Comparison of ENCODE assay signal across 8 cellular contexts in genomic region chr2:214809751-214810564, GRCh38. TPM values are rescaled to one million over a fixed set of nuclear protein-coding genes. Genes with fewer than 3 reads are reported as not detected.
DNase-seq lines count a peak whose midpoint lies in the region; ATAC-seq and TF ChIP-seq lines count a peak whose summit lies in the region.

No MANE protein-coding gene starts in this region.

- H3K27ac Mint-ChIP-seq in activated naive CD4-positive, alpha-beta T cell treated with anti-CD3 and anti-CD28 coated beads, Interleukin-2, amount 50 U/mL, for 72 hours = peak overlapping the region in 1 of 2 donors; percentile 87
- H3K27ac Mint-ChIP-seq in osteocyte (ENCODE audit: unreplicated experiment) = peak overlapping the region; percentile 94

- peak overlapping the region; percentile 97 for H2AFZ ChIP-seq in SK-N-SH (ENCODE audit: low read depth)

- H3K27me3 ChIP-seq in SK-N-SH (ENCODE audit: insufficient read depth) (no peaks in the 10 kb centered on the region), thymus (ENCODE audit: control insufficient read depth, insufficient read depth) (no peaks in the 10 kb centered on the region)

- peak overlapping the region; percentile 94 for H3K9ac ChIP-seq in SK-N-SH

- peaks cover 44% of the 10 kb centered on the region for H3K79me2 ChIP-seq in SK-N-SH (ENCODE audit: insufficient read depth)

- H3K9me3 ChIP-seq in SK-N-SH (no peaks in the 10 kb centered on the region), thymus (ENCODE audit: control insufficient read depth) (no peaks in the 10 kb centered on the region)

- intact Hi-C loops in head of caudate nucleus (cut with DNase I) = no loop called here

- POLR2A ChIA-PET in SK-N-SH (lab: Yijun Ruan, JAX) = interaction anchor here (1.1 kb wide), 1 partner anchor 502 kb away, joined by 3 read pairs; the partner anchor contains the start of gene ATIC

- H3K4me2 ChIP-seq in SK-N-SH = peak overlapping the region; percentile 79

- no peaks in the 10 kb centered on the region; the same call in 1 of the 2 replicates for H4K20me1 ChIP-seq in SK-N-SH (ENCODE audit: insufficient read depth)

- peaks cover 20 to 25% of the 10 kb centered on the region in 2 donors for H3K36me3 Mint-ChIP-seq in activated naive CD4-positive, alpha-beta T cell treated with anti-CD3 and anti-CD28 coated beads, Interleukin-2, amount 50 U/mL, for 72 hours
- H3K36me3 Mint-ChIP-seq in osteocyte (ENCODE audit: unreplicated experiment) = no peaks in the 10 kb centered on the region

- peak overlapping the region; percentile 91 for H3K4me3 Mint-ChIP-seq in osteocyte (ENCODE audit: unreplicated experiment)

- no peaks in the 10 kb centered on the region for H3K27me3 Mint-ChIP-seq in osteocyte (ENCODE audit: unreplicated experiment)

- peak; percentile 98 for DNase-seq in NB4 (ENCODE audit: low read depth)
- DNase-seq in SK-N-SH = peak; percentile 97
- peak; percentile 99 for DNase-seq in activated naive CD4-positive, alpha-beta T cell treated with anti-CD3 and anti-CD28 coated beads, Interleukin-2, amount 50 U/mL, for 72 hours (ENCODE audit: low spot score in 2 of 2)
- DNase-seq in head of caudate nucleus = peak; percentile 89 to 99 (median 96)
- peak; percentile 100 for DNase-seq in osteocyte (ENCODE audit: extremely low spot score, unreplicated experiment)

- no peaks in the 10 kb centered on the region for H3K9me3 Mint-ChIP-seq in activated naive CD4-positive, alpha-beta T cell treated with anti-CD3 and anti-CD28 coated beads, Interleukin-2, amount 50 U/mL, for 72 hours
- no peaks in the 10 kb centered on the region for H3K9me3 Mint-ChIP-seq in osteocyte (ENCODE audit: unreplicated experiment)

- TF ChIP-seq POLR2A in NB4 (IDR thresholded peaks at IDR 0.05; ENCODE audit: extremely low read depth, insufficient read length) = peak; percentile 77

- no peaks in the 10 kb centered on the region for H3K9me2 ChIP-seq in SK-N-SH

- H3K4me3 ChIP-seq in GM08714 (ENCODE audit: low read length) = peak overlapping the region; percentile 95
- H3K4me3 ChIP-seq in NB4 (ENCODE audit: low read depth, low read length) = peak overlapping the region; percentile 68
- H3K4me3 ChIP-seq in SK-N-SH (ENCODE audit: low read depth in 2 of 2, low read length in 1 of 2) = peak overlapping the region; percentile 91 to 100
- H3K4me3 ChIP-seq in thymus (ENCODE audit: low read length) = peak overlapping the region; percentile 86

- H3K36me3 ChIP-seq in SK-N-SH (replicated peaks in 1 of 2; ENCODE audit: control insufficient read depth in 1 of 2, insufficient read depth in 2 of 2, low read length in 1 of 2) = no peaks in the 10 kb centered on the region
- H3K36me3 ChIP-seq in thymus (ENCODE audit: control insufficient read depth, insufficient read depth) = no peaks in the 10 kb centered on the region

- no peak for TF ChIP-seq CTCF in NB4 (IDR thresholded peaks at IDR 0.05; ENCODE audit: low read depth, low read length)
- TF ChIP-seq CTCF in SK-N-SH (IDR thresholded peaks at IDR 0.05) = no peak
- TF ChIP-seq CTCF in osteocyte (IDR thresholded peaks at IDR 0.05) = no peak

- peaks cover 49% of the 10 kb centered on the region for H3K4me1 Mint-ChIP-seq in osteocyte (ENCODE audit: unreplicated experiment)

- WGBS in SK-N-SH (ENCODE audit: low lambda C conversion rate) = 4% methylated on average over 22 of the region's 63 CpGs
- WGBS in thymus = 1% methylated on average over 63 of the region's 63 CpGs

- 0 out of 4 replicates have a peak, but pooled peaks of 1 of the 2 experiments have one; percentile 5 for TF ChIP-seq EP300 in SK-N-SH (IDR thresholded peaks at IDR 0.05; ENCODE audit: borderline replicate concordance in 1 of 2, low read depth in 1 of 2, low read length in 1 of 2)

- CTCF ChIA-PET in SK-N-SH (lab: Yijun Ruan, JAX) = no interaction called here

- H3K27ac ChIP-seq in SK-N-SH (ENCODE audit: low read depth in 2 of 2, low read length in 1 of 2) (peak overlapping the region; percentile 86 to 95), thymus (ENCODE audit: low read depth) (peak overlapping the region; percentile 89)

- ATAC-seq in HG02571 (IDR thresholded peaks at IDR 0.05; ENCODE audit: unreplicated experiment) = peak; percentile 84
- peak; percentile 90 to 92 for ATAC-seq in activated naive CD4-positive, alpha-beta T cell treated with anti-CD3 and anti-CD28 coated beads, Interleukin-2, amount 50 U/mL, for 72 hours

- H3F3A ChIP-seq in SK-N-SH (replicated peaks; ENCODE audit: insufficient read depth) = peaks cover 11% of the 10 kb centered on the region

- H3K4me1 ChIP-seq in SK-N-SH (ENCODE audit: control insufficient read depth in 1 of 2, insufficient read depth in 2 of 2, low read depth in 1 of 2, low read length in 1 of 2) = peaks cover 10 to 11% of the 10 kb centered on the region in 2 experiments; a peak in 3 of 4 replicates
- peaks cover 6% of the 10 kb centered on the region for H3K4me1 ChIP-seq in thymus (ENCODE audit: control insufficient read depth, insufficient read depth, low read length)

- no peak for TF ChIP-seq RAD21 in SK-N-SH (IDR thresholded peaks at IDR 0.05; ENCODE audit: low read length)

TF ChIP-seq in SK-N-SH, 30 proteins besides CTCF, POLR2A, EP300 and RAD21 (continues in another document):
- TF ChIP-seq RXRA (IDR thresholded peaks at IDR 0.05; ENCODE audit: borderline replicate concordance, low read depth) = no peak
- peak; percentile 64 for TF ChIP-seq NRF1 (IDR thresholded peaks at IDR 0.05; ENCODE audit: low read depth, low read length)
- no peak for TF ChIP-seq SMC3 (IDR thresholded peaks at IDR 0.05; ENCODE audit: low read depth, low read length)
- peak; percentile 90 for TF ChIP-seq MXI1 (IDR thresholded peaks at IDR 0.05; ENCODE audit: low read depth, low read length)
- TF ChIP-seq USF1 (IDR thresholded peaks at IDR 0.05; ENCODE audit: borderline replicate concordance, low read depth) = no peak
- TF ChIP-seq POLR2AphosphoS5 (IDR thresholded peaks at IDR 0.05; ENCODE audit: low read depth, low read length) = peak; percentile 72
- TF ChIP-seq TAF1 (IDR thresholded peaks at IDR 0.05; ENCODE audit: borderline replicate concordance, low read depth, low read length) = 0 out of 2 replicates have a peak, but pooled peaks have one; percentile 35
- TF ChIP-seq, protein P1, sequence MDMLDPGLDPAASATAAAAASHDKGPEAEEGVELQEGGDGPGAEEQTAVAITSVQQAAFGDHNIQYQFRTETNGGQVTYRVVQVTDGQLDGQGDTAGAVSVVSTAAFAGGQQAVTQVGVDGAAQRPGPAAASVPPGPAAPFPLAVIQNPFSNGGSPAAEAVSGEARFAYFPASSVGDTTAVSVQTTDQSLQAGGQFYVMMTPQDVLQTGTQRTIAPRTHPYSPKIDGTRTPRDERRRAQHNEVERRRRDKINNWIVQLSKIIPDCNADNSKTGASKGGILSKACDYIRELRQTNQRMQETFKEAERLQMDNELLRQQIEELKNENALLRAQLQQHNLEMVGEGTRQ (IDR thresholded peaks at IDR 0.05; ENCODE audit: borderline replicate concordance, low read depth, low read length) = no peak
- TF ChIP-seq FOXM1 (IDR thresholded peaks at IDR 0.05; ENCODE audit: low read depth) = no peak
- TF ChIP-seq MEF2A (IDR thresholded peaks at IDR 0.05; ENCODE audit: borderline replicate concordance, low read depth) = no peak
- no peak for TF ChIP-seq FOSL2 (IDR thresholded peaks at IDR 0.05; ENCODE audit: borderline replicate concordance, low read depth)
- no peak for TF ChIP-seq RFX5 (IDR thresholded peaks at IDR 0.05; ENCODE audit: low read length)
- no peak for TF ChIP-seq GABPA (IDR thresholded peaks at IDR 0.05; ENCODE audit: low read depth)
- no peak for TF ChIP-seq JUND (IDR thresholded peaks at IDR 0.05)
- TF ChIP-seq TCF12 (IDR thresholded peaks at IDR 0.05) = no peak
- no peak for TF ChIP-seq NFIC (IDR thresholded peaks at IDR 0.05; ENCODE audit: borderline replicate concordance)
- no peak for TF ChIP-seq FOXJ3 (CRISPR knock-in tag; IDR thresholded peaks at IDR 0.05)
- no peak for TF ChIP-seq PBX3 (IDR thresholded peaks at IDR 0.05)
- TF ChIP-seq ELF1 (IDR thresholded peaks at IDR 0.05) = no peak
- TF ChIP-seq CHD2 (IDR thresholded peaks at IDR 0.05; ENCODE audit: low read length, partially characterized antibody) = peak; percentile 69
- peak; percentile 87 for TF ChIP-seq MAX (IDR thresholded peaks at IDR 0.05; ENCODE audit: low read depth)
- no peak for TF ChIP-seq YY1 (IDR thresholded peaks at IDR 0.05; ENCODE audit: low read depth)

RNA-seq across cellular contexts. Expression of gene BARD1, which starts 0.5 kb away (rescaled TPM):
- 2.4 and 2.7 TPM in 2 replicates for polyA plus RNA-seq in SK-N-SH (2012; rRNA removed)
- 2.0 and 2.5 TPM in 2 replicates for polyA plus RNA-seq in SK-N-SH (2012; cell fraction: cytosol; rRNA removed)
- polyA plus RNA-seq in SK-N-SH (2012; cell fraction: nucleus; rRNA removed) = 6.5 and 8.6 TPM in 2 replicates
- 10 to 100 TPM; 31.3 to 31.5 TPM for total RNA-seq in activated naive CD4-positive, alpha-beta T cell treated with anti-CD3 and anti-CD28 coated beads, Interleukin-2, amount 50 U/mL, for 72 hours
- 15.5 and 17.0 TPM in 2 replicates for total RNA-seq in osteocyte
- 7.2 TPM for polyA plus RNA-seq in thymus

Comparison
In these comparisons a context has a peak if more than half of its experiments do, and no peak if none do; other contexts are left out.
1. Peak in every context shown above with its lines: DNase-seq, ATAC-seq, H3K4me3 ChIP-seq and H3K27ac ChIP-seq.